In genomic region chr18:3245853-3246635, GRCh38 we compare ENCODE assay signal across 2 cellular contexts.
A peak's percentile ranks its signal among the peaks of the same experiment; 100 is the strongest.
TF ChIP-seq lines count a peak whose summit lies in the region.

No MANE protein-coding gene starts in this region.

TF ChIP-seq in HCT116, 20 proteins besides CTCF, POLR2A, EP300 and RAD21:
- TF ChIP-seq SRF (IDR thresholded peaks at IDR 0.05; ENCODE audit: low read depth) (no peak), CEBPB (IDR thresholded peaks at IDR 0.05; ENCODE audit: low read depth) (no peak), CBX3 (IDR thresholded peaks at IDR 0.05; ENCODE audit: low read depth) (no peak), MAX (IDR thresholded peaks at IDR 0.05) (no peak), ZNF274 (IDR thresholded peaks at IDR 0.05; ENCODE audit: low read depth, low read length) (no peak), TCF7L2 (IDR thresholded peaks at IDR 0.05; ENCODE audit: borderline replicate concordance, extremely low read depth, insufficient read depth, insufficient read length) (peak; percentile 12), EZH2 (IDR thresholded peaks at IDR 0.05) (no peak), JUND (IDR thresholded peaks at IDR 0.05) (no peak)
- TF ChIP-seq, protein P1, sequence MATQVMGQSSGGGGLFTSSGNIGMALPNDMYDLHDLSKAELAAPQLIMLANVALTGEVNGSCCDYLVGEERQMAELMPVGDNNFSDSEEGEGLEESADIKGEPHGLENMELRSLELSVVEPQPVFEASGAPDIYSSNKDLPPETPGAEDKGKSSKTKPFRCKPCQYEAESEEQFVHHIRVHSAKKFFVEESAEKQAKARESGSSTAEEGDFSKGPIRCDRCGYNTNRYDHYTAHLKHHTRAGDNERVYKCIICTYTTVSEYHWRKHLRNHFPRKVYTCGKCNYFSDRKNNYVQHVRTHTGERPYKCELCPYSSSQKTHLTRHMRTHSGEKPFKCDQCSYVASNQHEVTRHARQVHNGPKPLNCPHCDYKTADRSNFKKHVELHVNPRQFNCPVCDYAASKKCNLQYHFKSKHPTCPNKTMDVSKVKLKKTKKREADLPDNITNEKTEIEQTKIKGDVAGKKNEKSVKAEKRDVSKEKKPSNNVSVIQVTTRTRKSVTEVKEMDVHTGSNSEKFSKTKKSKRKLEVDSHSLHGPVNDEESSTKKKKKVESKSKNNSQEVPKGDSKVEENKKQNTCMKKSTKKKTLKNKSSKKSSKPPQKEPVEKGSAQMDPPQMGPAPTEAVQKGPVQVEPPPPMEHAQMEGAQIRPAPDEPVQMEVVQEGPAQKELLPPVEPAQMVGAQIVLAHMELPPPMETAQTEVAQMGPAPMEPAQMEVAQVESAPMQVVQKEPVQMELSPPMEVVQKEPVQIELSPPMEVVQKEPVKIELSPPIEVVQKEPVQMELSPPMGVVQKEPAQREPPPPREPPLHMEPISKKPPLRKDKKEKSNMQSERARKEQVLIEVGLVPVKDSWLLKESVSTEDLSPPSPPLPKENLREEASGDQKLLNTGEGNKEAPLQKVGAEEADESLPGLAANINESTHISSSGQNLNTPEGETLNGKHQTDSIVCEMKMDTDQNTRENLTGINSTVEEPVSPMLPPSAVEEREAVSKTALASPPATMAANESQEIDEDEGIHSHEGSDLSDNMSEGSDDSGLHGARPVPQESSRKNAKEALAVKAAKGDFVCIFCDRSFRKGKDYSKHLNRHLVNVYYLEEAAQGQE (IDR thresholded peaks at IDR 0.05; ENCODE audit: low read depth): no peak

TF ChIP-seq in SK-N-SH, 30 proteins besides CTCF, POLR2A, EP300 and RAD21:
- TF ChIP-seq, protein P2, sequence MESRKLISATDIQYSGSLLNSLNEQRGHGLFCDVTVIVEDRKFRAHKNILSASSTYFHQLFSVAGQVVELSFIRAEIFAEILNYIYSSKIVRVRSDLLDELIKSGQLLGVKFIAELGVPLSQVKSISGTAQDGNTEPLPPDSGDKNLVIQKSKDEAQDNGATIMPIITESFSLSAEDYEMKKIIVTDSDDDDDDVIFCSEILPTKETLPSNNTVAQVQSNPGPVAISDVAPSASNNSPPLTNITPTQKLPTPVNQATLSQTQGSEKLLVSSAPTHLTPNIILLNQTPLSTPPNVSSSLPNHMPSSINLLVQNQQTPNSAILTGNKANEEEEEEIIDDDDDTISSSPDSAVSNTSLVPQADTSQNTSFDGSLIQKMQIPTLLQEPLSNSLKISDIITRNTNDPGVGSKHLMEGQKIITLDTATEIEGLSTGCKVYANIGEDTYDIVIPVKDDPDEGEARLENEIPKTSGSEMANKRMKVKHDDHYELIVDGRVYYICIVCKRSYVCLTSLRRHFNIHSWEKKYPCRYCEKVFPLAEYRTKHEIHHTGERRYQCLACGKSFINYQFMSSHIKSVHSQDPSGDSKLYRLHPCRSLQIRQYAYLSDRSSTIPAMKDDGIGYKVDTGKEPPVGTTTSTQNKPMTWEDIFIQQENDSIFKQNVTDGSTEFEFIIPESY (IDR thresholded peaks at IDR 0.05; ENCODE audit: borderline replicate concordance, low read depth): no peak
- peak; percentile 50 for TF ChIP-seq RCOR1 (IDR thresholded peaks at IDR 0.05; ENCODE audit: low read length)
- TF ChIP-seq SMC3 (IDR thresholded peaks at IDR 0.05; ENCODE audit: low read depth, low read length): peak; percentile 98
- TF ChIP-seq SIN3A (IDR thresholded peaks at IDR 0.05; ENCODE audit: borderline replicate concordance, low read depth, low read length): peak; percentile 41; the same call in 1 of the 2 replicates
- peak; percentile 21 for TF ChIP-seq NRF1 (IDR thresholded peaks at IDR 0.05; ENCODE audit: low read depth, low read length)
